In the genomic region with DNA sequence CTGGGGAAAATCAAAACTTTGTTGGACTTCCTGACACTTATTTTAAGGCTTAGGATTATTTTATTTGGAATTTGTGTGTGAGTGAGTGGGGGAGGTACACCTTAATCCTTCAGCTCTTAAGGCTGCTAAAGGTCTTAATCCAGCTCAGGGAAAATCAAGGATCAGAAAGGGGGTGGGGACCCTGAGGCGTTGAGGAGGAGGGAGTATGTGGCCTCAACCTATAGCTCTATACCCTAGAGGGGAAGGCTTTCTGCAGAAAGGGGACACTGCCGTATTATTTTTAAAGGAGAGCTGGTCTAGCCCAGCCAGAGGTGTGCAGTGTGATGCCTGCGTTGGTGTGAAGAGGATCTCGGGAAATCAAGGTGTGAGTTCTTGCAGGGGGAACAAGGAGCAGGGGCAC, we compare ENCODE assay signal across 13 cellular contexts. TPM values are rescaled to one million over a fixed set of nuclear protein-coding genes. Genes with fewer than 3 reads are reported as not detected.
DNase-seq lines count a peak whose midpoint lies in the region; ATAC-seq and TF ChIP-seq lines count a peak whose summit lies in the region.
"Had no signal": no experiment of that assay in that cellular context is flagged by ENCODE, and none has a peak within 500 bp of the region (broad histone marks: within the 10 kb centered on the region; RNA-seq: fewer than 3 reads in every experiment).

No MANE protein-coding gene starts in this region.

- peaks cover 5 to 25% of the 10 kb centered on the region in 2 donors for H3K4me1 ChIP-seq in neuronal stem cell (ENCODE audit: control insufficient read depth in 2 of 2, insufficient read depth in 1 of 2, low read depth in 1 of 2, low read length in 2 of 2)
- H3K4me1 ChIP-seq in transverse colon, result peaks cover 3 to 46% (median 43%) of the 10 kb centered on the region in 4 donors
- peaks cover 0 to 9% (median 0%) of the 10 kb centered on the region in 4 donors for H3K4me1 ChIP-seq in Peyer's patch

- TF ChIP-seq POLR2A in transverse colon (IDR thresholded peaks at IDR 0.05), result no peak
- no peak for TF ChIP-seq POLR2A in Peyer's patch (IDR thresholded peaks at IDR 0.05)

- H3K9me3 ChIP-seq in neuronal stem cell (replicated peaks in 1 of 2; ENCODE audit: control insufficient read depth in 2 of 2, insufficient read depth in 1 of 2, low read depth in 1 of 2, low read length in 2 of 2) (no peaks in the 10 kb centered on the region), transverse colon (no peaks in the 10 kb centered on the region), Peyer's patch (no peaks in the 10 kb centered on the region)

- TF ChIP-seq EP300 in transverse colon (IDR thresholded peaks at IDR 0.05; ENCODE audit: low read depth), result no peak

- peak overlapping the region; percentile 74 for H2AK5ac ChIP-seq in neuronal stem cell (ENCODE audit: low read depth, low read length)

- intact Hi-C loops in transverse colon (cut with DNase I; ENCODE audit: low total_unique reads), result loop anchor here (5.0 kb wide), 1 partner anchor 41 kb away; no protein-coding TSS in a partner anchor

- H3K27ac ChIP-seq in RWPE1 (peak overlapping the region; percentile 81), coronary artery (peak overlapping the region; percentile 66 to 88), neuronal stem cell (replicated peaks; ENCODE audit: low read length) (no peak overlapping the region), transverse colon (peak overlapping the region; percentile 74 to 80 (median 78)), Peyer's patch (no peak overlapping the region)
- H3K27ac ChIP-seq: KMS-11 had no signal

- no peak overlapping the region for H2BK120ac ChIP-seq in neuronal stem cell (ENCODE audit: low read depth, low read length)

- no peak overlapping the region for H4K91ac ChIP-seq in neuronal stem cell (ENCODE audit: low read depth, low read length, poor library complexity)

- H4K8ac ChIP-seq in neuronal stem cell (ENCODE audit: low read depth, low read length), result no peak overlapping the region

- CTCF ChIA-PET in RWPE1 (lab: Yijun Ruan, JAX), result interaction anchor here (0.8 kb wide), 1 partner anchor 51 kb away, joined by 4 read pairs; no protein-coding TSS in a partner anchor

- in situ Hi-C loops in transverse colon (cut with MboI; ENCODE audit: low pct_ligation_motif_present in 1 of 4, low pct_unique_long_range_greater_than_20kb in 1 of 4, low sequenced_read_pairs in 3 of 4), result loop anchor here in 1 of 4 donors (10.0 kb wide), 1 partner anchor 54 kb away; no protein-coding TSS in a partner anchor

- H3K4ac ChIP-seq in neuronal stem cell (ENCODE audit: low read length), result no peak overlapping the region

- H2BK5ac ChIP-seq in neuronal stem cell (ENCODE audit: low read length), result no peak overlapping the region

- no peak overlapping the region for H3K23ac ChIP-seq in neuronal stem cell (ENCODE audit: low read depth, low read length, poor library complexity)

- H2BK12ac ChIP-seq in neuronal stem cell (ENCODE audit: low read length), result no peak overlapping the region

- H3K27me3 ChIP-seq in neuronal stem cell (ENCODE audit: control insufficient read depth in 3 of 3, insufficient read depth in 3 of 3, low read depth in 1 of 3, low read length in 3 of 3) (peaks cover 0 to 12% (median 0%) of the 10 kb centered on the region in 3 experiments), transverse colon (no peaks in the 10 kb centered on the region), Peyer's patch (no peaks in the 10 kb centered on the region)

- no peak overlapping the region for H3K14ac ChIP-seq in neuronal stem cell (ENCODE audit: low read length)

- H3K4me3 ChIP-seq in coronary artery (no peak overlapping the region), neuronal stem cell (ENCODE audit: low read length in 2 of 2) (no peak overlapping the region), transverse colon (no peak overlapping the region), foreskin fibroblast (ENCODE audit: low read depth in 1 of 2, low read length in 2 of 2) (no peak overlapping the region), Peyer's patch (no peak overlapping the region)

- WGBS in neuronal stem cell (ENCODE audit: extremely low coverage in 2 of 2, insufficient read length in 2 of 2, insufficient replicate concordance in 1 of 2), 2 donors, result no CpG with 5 or more reads among the region's 4 CpGs
- WGBS in transverse colon (ENCODE audit: low coverage in 1 of 2), 2 donors, result 75 to 84% methylated on average over 2 to 4 of the region's 4 CpGs

- no peak overlapping the region for H2BK15ac ChIP-seq in neuronal stem cell (ENCODE audit: low read length)

- H3K4me2 ChIP-seq in neuronal stem cell (ENCODE audit: insufficient read depth, low read length, poor library complexity, severe bottlenecking), result no peak overlapping the region
- H3K4me2 ChIP-seq: KMS-11 had no signal

- H3K9ac ChIP-seq in neuronal stem cell (ENCODE audit: low read depth, low read length, poor library complexity), result no peak overlapping the region
- H3K9ac ChIP-seq: KMS-11 had no signal

- no peak overlapping the region for H3K18ac ChIP-seq in neuronal stem cell (ENCODE audit: low read length)

- ATAC-seq in HG03565 (IDR thresholded peaks at IDR 0.05; ENCODE audit: unreplicated experiment), result no peak

- POLR2A ChIA-PET in RWPE1 (lab: Yijun Ruan, JAX; ENCODE audit: low non-redundant PET), result interaction anchor here (0.6 to 0.8 kb wide), 2 partner anchors 37 to 55 kb away, joined by 3 read pairs; no protein-coding TSS in a partner anchor

- TF ChIP-seq CTCF in RWPE1 (conservative IDR thresholded peaks at IDR 0.05; ENCODE audit: low read depth) (no peak), coronary artery (IDR thresholded peaks at IDR 0.05) (no peak), transverse colon (IDR thresholded peaks at IDR 0.05) (no peak), foreskin fibroblast (IDR thresholded peaks at IDR 0.05; ENCODE audit: low read depth, low read length) (no peak), Peyer's patch (IDR thresholded peaks at IDR 0.05) (no peak)

- H3K79me1 ChIP-seq in neuronal stem cell (ENCODE audit: low read depth, low read length), result no peaks in the 10 kb centered on the region

- no peaks in the 10 kb centered on the region for H3K36me3 ChIP-seq in neuronal stem cell (replicated peaks in 1 of 2; ENCODE audit: control insufficient read depth in 2 of 2, insufficient read depth in 2 of 2, low read length in 2 of 2)
- H3K36me3 ChIP-seq in transverse colon, result no peaks in the 10 kb centered on the region
- no peaks in the 10 kb centered on the region for H3K36me3 ChIP-seq in Peyer's patch

- H2AFZ ChIP-seq in neuronal stem cell (ENCODE audit: low read length), result no peak overlapping the region

- no peak for DNase-seq in RWPE1 (ENCODE audit: low spot score)
- no peak for DNase-seq in coronary artery (ENCODE audit: low spot score)
- no peak for DNase-seq in neuronal stem cell (ENCODE audit: low spot score)
- DNase-seq in transverse colon, result no peak
- DNase-seq in foreskin fibroblast, result no peak
- DNase-seq in activated effector memory CD4-positive, alpha-beta T cell treated with Interleukin-2 at 50 U/mL for 16 hours, result no peak
- no peak for DNase-seq in Peyer's patch
- DNase-seq: activated CD8-positive, alpha-beta memory T cell treated with anti-CD3 and anti-CD28 coated beads, Interleukin-2, amount 50 U/mL, for 4 hours; DND-41; NCI-H2171 treated with DMSO at 0.1 percent for 48 hours; T-helper 2 cell had no signal

RNA-seq across cellular contexts. Expression of a gene that starts 20.0 kb away (rescaled TPM):
- polyA plus RNA-seq in neuronal stem cell (2013, experiment 1 of 2), result 12.3 TPM
- polyA plus RNA-seq in neuronal stem cell (2013, experiment 2 of 2), result 12.4 TPM
- total RNA-seq in transverse colon (10 to 100 TPM; 21.0 to 53.5 (median 32.5) TPM), Peyer's patch (10 to 100 TPM; 10.3 to 20.6 (median 16.4) TPM)

Comparison
In these comparisons a context has a peak if more than half of its experiments do, and no peak if none do; other contexts are left out.
1. H3K27ac ChIP-seq: peak in RWPE1 (single experiment), coronary artery (2 of 2) and transverse colon (4 of 4); none in neuronal stem cell (single experiment) and Peyer's patch (0 of 4).